9 cellular contexts compared by ENCODE assay signal in the genomic region with DNA sequence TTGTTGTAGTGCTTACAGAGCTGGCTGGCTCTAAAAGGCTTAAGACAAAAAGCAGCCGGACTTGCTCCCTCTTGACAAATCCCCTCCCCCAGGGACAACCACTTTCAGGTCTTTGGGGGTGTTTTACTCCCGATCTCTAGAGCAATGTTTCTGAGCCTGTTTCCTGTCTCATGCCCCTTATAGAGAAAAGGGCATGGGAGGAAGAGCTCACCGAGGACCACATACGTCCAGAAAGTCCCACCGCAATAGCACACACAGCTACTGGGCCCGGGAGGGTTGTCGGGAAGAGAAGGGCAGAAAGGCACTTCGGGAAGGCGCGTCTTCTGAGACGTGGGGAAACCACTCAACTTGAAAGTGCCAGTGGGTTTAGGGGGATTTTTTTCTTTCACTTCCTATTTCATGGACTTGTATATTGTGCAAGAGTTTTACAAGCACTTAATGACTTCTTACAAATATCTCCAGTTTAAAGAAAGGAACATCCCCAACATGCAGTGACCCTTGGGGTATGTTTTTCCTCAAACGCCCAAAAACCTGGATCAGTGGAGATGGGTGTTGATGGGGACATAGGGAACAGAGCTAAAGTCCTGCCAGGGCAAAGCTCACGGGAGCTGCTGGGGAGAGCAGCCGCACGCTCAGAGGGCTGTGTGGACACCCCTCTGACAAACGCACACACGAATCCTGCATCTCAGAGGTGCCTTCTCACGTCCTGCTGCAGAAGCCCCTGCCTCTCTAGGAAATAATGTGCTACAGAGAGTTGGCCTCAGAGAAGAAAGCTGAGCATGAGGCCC. TPM values are rescaled to one million over a fixed set of nuclear protein-coding genes. Genes with fewer than 3 reads are reported as not detected.
A peak's percentile ranks its signal among the peaks of the same experiment; 100 is the strongest.
DNase-seq lines count a peak whose midpoint lies in the region; ATAC-seq and TF ChIP-seq lines count a peak whose summit lies in the region.
"Had no signal": no experiment of that assay in that cellular context is flagged by ENCODE, and none has a peak within 500 bp of the region (broad histone marks: within the 10 kb centered on the region; RNA-seq: fewer than 3 reads in every experiment).

No MANE protein-coding gene starts in this region.

- peak; percentile 64 for ATAC-seq in GM18907 (IDR thresholded peaks at IDR 0.05; ENCODE audit: unreplicated experiment)
- peak; percentile 74 for ATAC-seq in HG02642 (IDR thresholded peaks at IDR 0.05; ENCODE audit: poor library complexity, unreplicated experiment)
- ATAC-seq in lower lobe of right lung = peak; percentile 68 to 83
- ATAC-seq in psoas muscle = no peak

- H3K27me3 ChIP-seq in lower lobe of right lung (ENCODE audit: low read depth) (no peaks in the 10 kb centered on the region), psoas muscle (ENCODE audit: insufficient read depth in 3 of 3, low read length in 2 of 3) (no peaks in the 10 kb centered on the region)
- H3K27me3 ChIP-seq: Peyer's patch had no signal

- H3K9me3 ChIP-seq in lower lobe of right lung (no peaks in the 10 kb centered on the region), psoas muscle (no peaks in the 10 kb centered on the region)
- H3K9me3 ChIP-seq: Peyer's patch had no signal

- H3K36me3 ChIP-seq in lower lobe of right lung (no peaks in the 10 kb centered on the region), psoas muscle (ENCODE audit: insufficient read depth in 1 of 2, low read depth in 1 of 2) (no peaks in the 10 kb centered on the region)
- H3K36me3 ChIP-seq: Peyer's patch had no signal

- H3K27ac ChIP-seq in lower lobe of right lung (peak overlapping the region; percentile 50), psoas muscle (no peak overlapping the region)
- H3K27ac ChIP-seq: epithelial cell of prostate had no signal

- intact Hi-C loops in lower lobe of right lung (cut with DNase I) = no loop called here
- intact Hi-C loops in psoas muscle (cut with DNase I) = no loop called here

- peaks cover 49% of the 10 kb centered on the region for H3K4me1 ChIP-seq in lower lobe of right lung
- peaks cover 22% of the 10 kb centered on the region for H3K4me1 ChIP-seq in psoas muscle

- H3K4me3 ChIP-seq in lower lobe of right lung (peak overlapping the region; percentile 0), psoas muscle (no peak overlapping the region), foreskin fibroblast (ENCODE audit: low read depth in 1 of 2, low read length in 2 of 2) (no peak overlapping the region)

- DNase-seq in NOMO-1 treated with DMSO at 0.1 percent for 48 hours (lab: John Stamatoyannopoulos, UW; ENCODE audit: unreplicated experiment) = peak; percentile 87
- no peak for DNase-seq in lower lobe of right lung
- DNase-seq in NK-92 (lab: John Stamatoyannopoulos, UW; ENCODE audit: unreplicated experiment) = no peak
- no peak for DNase-seq in psoas muscle
- DNase-seq in foreskin fibroblast = no peak

- TF ChIP-seq CTCF in lower lobe of right lung (IDR thresholded peaks at IDR 0.05) (no peak), psoas muscle (IDR thresholded peaks at IDR 0.05) (no peak), foreskin fibroblast (IDR thresholded peaks at IDR 0.05; ENCODE audit: low read depth, low read length) (no peak)

- WGBS in psoas muscle, 3 donors = 75 to 82% (median 81%) methylated on average over 18 of the region's 18 CpGs

RNA-seq across cellular contexts. Expression of gene LRRC20, which starts 27.0 kb away (rescaled TPM):
- total RNA-seq in lower lobe of right lung = 10.0 TPM
- 100 to 1,000 TPM in 3 of 4 donors, 10 to 100 TPM in 1; 66.1 to 143 (median 140) TPM for total RNA-seq in psoas muscle
- polyA plus RNA-seq in psoas muscle = 100 to 1,000 TPM in 1 of 3 donors, 10 to 100 TPM in 2; 26.4 to 153 (median 67.2) TPM

RNA-seq across cellular contexts. Expression of gene EIF4EBP2, which starts 48.5 kb away (rescaled TPM):
- total RNA-seq in lower lobe of right lung = 77.2 TPM
- 10 to 100 TPM; 41.3 to 75.0 (median 62.0) TPM for total RNA-seq in psoas muscle
- polyA plus RNA-seq in psoas muscle = 10 to 100 TPM; 13.0 to 76.6 (median 33.8) TPM

Comparison
In these comparisons a context has a peak if more than half of its experiments do, and no peak if none do; other contexts are left out.
1. ATAC-seq: peak in GM18907 (single experiment), HG02642 (single experiment) and lower lobe of right lung (2 of 2); none in psoas muscle (0 of 4).